In genomic region chr1:7379445-7379971, GRCh38 we compare ENCODE assay signal across 10 cellular contexts.
DNase-seq lines count a peak whose midpoint lies in the region; FAIRE-seq and TF ChIP-seq lines count a peak whose summit lies in the region.
"Had no signal": no experiment of that assay in that cellular context is flagged by ENCODE, and none has a peak within 500 bp of the region (broad histone marks: within the 10 kb centered on the region; RNA-seq: fewer than 3 reads in every experiment).

No MANE protein-coding gene starts in this region.

- H3K79me1 ChIP-seq in H1 (ENCODE audit: low read depth, low read length): no peaks in the 10 kb centered on the region

- TF ChIP-seq CTCF in H1 (IDR thresholded peaks at IDR 0.05; ENCODE audit: control extremely low read depth in 1 of 3, insufficient read depth in 1 of 3, low read depth in 1 of 3, low read length in 3 of 3): no peak
- TF ChIP-seq CTCF in neural cell (IDR thresholded peaks at IDR 0.05; ENCODE audit: poor library complexity, severe bottlenecking): no peak

- no peaks in the 10 kb centered on the region for H3K9me2 ChIP-seq in neural cell (ENCODE audit: insufficient read depth, low read length)

- no peak overlapping the region for H3K56ac ChIP-seq in H1 (replicated peaks; ENCODE audit: insufficient read length, low read depth, low read length)

- H3F3A ChIP-seq in neural cell (ENCODE audit: insufficient read depth, low read length, poor library complexity, severe bottlenecking): no peaks in the 10 kb centered on the region

- TF ChIP-seq RAD21 in H1 (IDR thresholded peaks at IDR 0.05 in 1 of 2, conservative IDR thresholded peaks at IDR 0.05 in 1 of 2; ENCODE audit: low read depth in 2 of 2, low read length in 2 of 2) (no peak), neural cell (conservative IDR thresholded peaks at IDR 0.05) (no peak)

- no peak overlapping the region for H3K23ac ChIP-seq in H1 (ENCODE audit: insufficient read length)

- TF ChIP-seq EP300 in H1 (IDR thresholded peaks at IDR 0.05; ENCODE audit: borderline replicate concordance in 1 of 2, low read depth in 2 of 2, low read length in 2 of 2) (no peak), neural cell (conservative IDR thresholded peaks at IDR 0.05; ENCODE audit: poor library complexity, severe bottlenecking) (peak; percentile 43)

- H2BK12ac ChIP-seq in H1 (ENCODE audit: low read depth, low read length): peak overlapping the region; percentile 93

- no peak overlapping the region for H2BK15ac ChIP-seq in H1 (ENCODE audit: low read length)

- H3K9me3 ChIP-seq in H1 (ENCODE audit: insufficient read depth in 2 of 2, low read depth in 1 of 2, low read length in 1 of 2) (no peaks in the 10 kb centered on the region), neural cell (ENCODE audit: low read length) (no peaks in the 10 kb centered on the region)
- H3K9me3 ChIP-seq: ascending aorta had no signal

- peak overlapping the region; percentile 49 for H4K91ac ChIP-seq in H1 (replicated peaks; ENCODE audit: insufficient read length, low read length)

- peak in 1 of 2 experiments; percentile 59; a peak in 1 of 3 replicates for TF ChIP-seq POLR2A in H1 (IDR thresholded peaks at IDR 0.05; ENCODE audit: control extremely low read depth in 1 of 2, low read depth in 2 of 2, low read length in 2 of 2)
- no peak for TF ChIP-seq POLR2A in erythroblast (IDR thresholded peaks at IDR 0.05; ENCODE audit: low read length)

- H3K27ac ChIP-seq in H1 (ENCODE audit: low read depth, low read length): peak overlapping the region; percentile 35; the same call in 1 of the 2 replicates
- H3K27ac ChIP-seq in neural cell (ENCODE audit: low read length): peak overlapping the region; percentile 57
- H3K27ac ChIP-seq: ascending aorta had no signal

- peak overlapping the region; percentile 72 for H3K18ac ChIP-seq in H1 (ENCODE audit: extremely low read depth, low read length)

- H3K23me2 ChIP-seq in H1 (ENCODE audit: low read depth, low read length): peaks cover 2% of the 10 kb centered on the region; the same call in 1 of the 2 replicates

- peak; percentile 52 for FAIRE-seq in H1 (lab: Jason Lieb, UNC)

- no peaks in the 10 kb centered on the region for H3K79me2 ChIP-seq in H1 (ENCODE audit: control insufficient read depth in 1 of 2, insufficient read depth in 2 of 2, low read length in 2 of 2)
- no peaks in the 10 kb centered on the region for H3K79me2 ChIP-seq in neural cell (replicated peaks; ENCODE audit: insufficient read depth, low read length)

- WGBS in H1 (ENCODE audit: extremely low coverage in 1 of 2, insufficient coverage in 1 of 2, insufficient read length in 1 of 2, insufficient replicate concordance in 2 of 2, low coverage in 1 of 2, low lambda C conversion rate in 2 of 2, missing lambda C conversion rate in 1 of 2), 2 experiments: 37% methylated on average over 18 of the region's 18 CpGs; no CpG with 5 or more reads in 1 of the 2 experiments

- H3K4me3 ChIP-seq in H1 (ENCODE audit: extremely low read depth in 1 of 4, insufficient read depth in 2 of 4, low read depth in 3 of 4, low read length in 4 of 4): peak overlapping the region in 2 of 4 experiments; percentile 14 to 20; a peak in 2 of 8 replicates
- H3K4me3 ChIP-seq in neural cell (ENCODE audit: low read length): peak overlapping the region; percentile 40
- H3K4me3 ChIP-seq: ascending aorta had no signal

- H2BK20ac ChIP-seq in H1 (ENCODE audit: low read length): peak overlapping the region; percentile 38; the same call in 1 of the 2 replicates

- H3K4ac ChIP-seq in H1 (replicated peaks; ENCODE audit: insufficient read length, low read depth, low read length): no peak overlapping the region

- CTCF ChIA-PET in H1 (lab: Charles Lee; ENCODE audit: partially characterized antibody): no interaction called here

- H4K8ac ChIP-seq in H1 (ENCODE audit: extremely low read depth, insufficient read depth, low read length): no peak overlapping the region

- H4K20me1 ChIP-seq in H1 (replicated peaks in 1 of 2; ENCODE audit: control insufficient read depth in 1 of 2, insufficient read depth in 2 of 2, low read length in 2 of 2) (peaks cover 0 to 2% of the 10 kb centered on the region in 2 experiments), neural cell (ENCODE audit: insufficient read depth) (no peaks in the 10 kb centered on the region)

- peak overlapping the region in 2 of 4 experiments; percentile 9 to 66; a peak in 4 of 7 replicates for H3K9ac ChIP-seq in H1 (replicated peaks in 1 of 4; ENCODE audit: extremely low read depth in 1 of 4, low read depth in 3 of 4, low read length in 3 of 4)
- H3K9ac ChIP-seq in neural cell (ENCODE audit: low read length): peak overlapping the region; percentile 47

- no peak overlapping the region; the same call in 1 of the 2 replicates for H2AK5ac ChIP-seq in H1 (ENCODE audit: low read depth, low read length)

- H3K4me2 ChIP-seq in H1 (ENCODE audit: insufficient read depth in 1 of 2, low read depth in 2 of 2, low read length in 2 of 2): peak overlapping the region; percentile 55 to 73
- peak overlapping the region; percentile 25 for H3K4me2 ChIP-seq in neural cell (ENCODE audit: low read length)

- H4K5ac ChIP-seq in H1 (ENCODE audit: insufficient read length, low read depth, low read length): peak overlapping the region; percentile 77

- H2BK5ac ChIP-seq in H1 (ENCODE audit: low read depth, low read length): peak overlapping the region; percentile 93

- POLR2A ChIA-PET in H1 (lab: Charles Lee; ENCODE audit: partially characterized antibody): interaction anchor here (0.9 to 1.2 kb wide), 2 partner anchors 13 to 14 kb away, joined by 3 to 5 read pairs; no protein-coding TSS in a partner anchor

- H2AFZ ChIP-seq in H1 (ENCODE audit: low read length): peak overlapping the region; percentile 61
- H2AFZ ChIP-seq in neural cell (ENCODE audit: low read depth, low read length): peak overlapping the region; percentile 40

- DNase-seq in DMS153 (lab: John Stamatoyannopoulos, UW) (peak; percentile 87), NCI-H2196 (lab: John Stamatoyannopoulos, UW; ENCODE audit: unreplicated experiment) (peak; percentile 76), H1 (ENCODE audit: low read depth in 1 of 2, low spot score in 2 of 2) (no peak), RKO (ENCODE audit: low spot score) (no peak), NCI-H1694 treated with DMSO at 0.1 percent for 48 hours (lab: John Stamatoyannopoulos, UW) (no peak), NCI-H446 (lab: John Stamatoyannopoulos, UW) (no peak), erythroblast (lab: John Stamatoyannopoulos, UW) (no peak)
- DNase-seq: stimulated activated CD4-positive, alpha-beta T cell treated with anti-CD3 and anti-CD28 coated beads, Interleukin-1b, Interleukin-23, amount 100 ng/mL, for 48 hours had no signal

- H3K36me3 ChIP-seq in H1 (ENCODE audit: control insufficient read depth in 2 of 4, insufficient read depth in 4 of 4, low read length in 3 of 4): no peaks in the 10 kb centered on the region
- H3K36me3 ChIP-seq in neural cell (ENCODE audit: insufficient read depth, low read length): no peaks in the 10 kb centered on the region
- H3K36me3 ChIP-seq: ascending aorta had no signal

- no peak overlapping the region for H3K14ac ChIP-seq in H1 (ENCODE audit: insufficient read length)

- H3K4me1 ChIP-seq in H1 (replicated peaks in 1 of 4; ENCODE audit: control insufficient read depth in 3 of 4, insufficient read depth in 4 of 4, low read length in 3 of 4): peaks cover 2 to 24% (median 10%) of the 10 kb centered on the region in 4 experiments; a peak in 6 of 7 replicates
- H3K4me1 ChIP-seq: ascending aorta had no signal

- no peaks in the 10 kb centered on the region for H3K27me3 ChIP-seq in H1 (replicated peaks in 1 of 4; ENCODE audit: control insufficient read depth in 3 of 4, extremely low read depth in 1 of 4, insufficient read depth in 3 of 4, low read length in 3 of 4)
- no peaks in the 10 kb centered on the region for H3K27me3 ChIP-seq in neural cell (ENCODE audit: insufficient read depth, low read depth, low read length)
- H3K27me3 ChIP-seq: ascending aorta had no signal

- no peak overlapping the region for H2BK120ac ChIP-seq in H1 (replicated peaks; ENCODE audit: low read depth, low read length)

TF ChIP-seq in H1, 55 proteins besides CTCF, POLR2A, EP300 and RAD21:
- TF ChIP-seq RBBP5 (IDR thresholded peaks at IDR 0.05; ENCODE audit: borderline replicate concordance, low read depth, low read length) (0 out of 2 replicates have a peak, but pooled peaks have one; percentile 45), CTBP2 (IDR thresholded peaks at IDR 0.05; ENCODE audit: borderline replicate concordance, insufficient read depth, insufficient read length, low read length) (no peak), BACH1 (IDR thresholded peaks at IDR 0.05; ENCODE audit: low read length) (no peak), TAF1 (IDR thresholded peaks at IDR 0.05; ENCODE audit: low read depth, low read length) (peak; percentile 38; the same call in 1 of the 2 replicates), RFX5 (IDR thresholded peaks at IDR 0.05; ENCODE audit: borderline replicate concordance, low read depth, low read length) (no peak), ASH2L (IDR thresholded peaks at IDR 0.05; ENCODE audit: low read length) (peak; percentile 39), KDM4A (IDR thresholded peaks at IDR 0.05; ENCODE audit: low read depth, low read length, severe bottlenecking) (peak; percentile 15)

TF ChIP-seq in neural cell, 6 proteins besides CTCF, POLR2A, EP300 and RAD21 (continues in another document):
- TF ChIP-seq MXI1 (conservative IDR thresholded peaks at IDR 0.05; ENCODE audit: poor library complexity, severe bottlenecking): no peak
- no peak for TF ChIP-seq POLR2AphosphoS5 (IDR thresholded peaks at IDR 0.05)

Comparison
In these comparisons a context has a peak if more than half of its experiments do, and no peak if none do; other contexts are left out.
1. DNase-seq: peak in DMS153 (single experiment) and NCI-H2196 (single experiment); none in H1 (0 of 2), RKO (single experiment), NCI-H1694 treated with DMSO at 0.1 percent for 48 hours (single experiment), NCI-H446 (0 of 2) and erythroblast (0 of 2).